In genomic region chr1:17059391-17060128, GRCh38 we compare ENCODE assay signal across 7 cellular contexts. TPM values are rescaled to one million over a fixed set of nuclear protein-coding genes. Genes with fewer than 3 reads are reported as not detected.
DNase-seq lines count a peak whose midpoint lies in the region; ATAC-seq and TF ChIP-seq lines count a peak whose summit lies in the region.

No MANE protein-coding gene starts in this region.

- H3K4me1 ChIP-seq in foreskin keratinocyte = peaks cover 13% of the 10 kb centered on the region

- no peaks in the 10 kb centered on the region for H3K27me3 ChIP-seq in foreskin keratinocyte

- no peaks in the 10 kb centered on the region for H3K36me3 Mint-ChIP-seq in activated CD8-positive, alpha-beta T cell treated with anti-CD3 and anti-CD28 coated beads, Interleukin-2, amount 10 ng/mL, durations not matched to agents 7 days and 5 days (ENCODE audit: low read depth)

- peaks cover 10% of the 10 kb centered on the region for H3K4me1 Mint-ChIP-seq in activated CD8-positive, alpha-beta T cell treated with anti-CD3 and anti-CD28 coated beads, Interleukin-2, amount 10 ng/mL, durations not matched to agents 7 days and 5 days (ENCODE audit: low read depth)

- H3K9me3 Mint-ChIP-seq in activated CD8-positive, alpha-beta T cell treated with anti-CD3 and anti-CD28 coated beads, Interleukin-2, amount 10 ng/mL, durations not matched to agents 7 days and 5 days (ENCODE audit: insufficient read depth) = no peaks in the 10 kb centered on the region

- H3K27ac Mint-ChIP-seq in activated CD8-positive, alpha-beta T cell treated with anti-CD3 and anti-CD28 coated beads, Interleukin-2, amount 10 ng/mL, durations not matched to agents 7 days and 5 days = no peak overlapping the region

- DNase-seq in EH (ENCODE audit: low read depth) (peak; percentile 77), NCI-H69 (lab: John Stamatoyannopoulos, UW) (peak; percentile 67), foreskin keratinocyte (peak; percentile 27 to 52), non-pigmented ciliary epithelial cell (ENCODE audit: low read depth) (peak; percentile 41)
- peak; percentile 61 for DNase-seq in activated CD8-positive, alpha-beta T cell treated with anti-CD3 and anti-CD28 coated beads, Interleukin-2, amount 10 ng/mL, durations not matched to agents 7 days and 5 days

- CTCF ChIA-PET in activated CD8-positive, alpha-beta T cell treated with anti-CD3 and anti-CD28 coated beads, Interleukin-2, amount 10 ng/mL, durations not matched to agents 7 days and 5 days (lab: Charles Lee) = interaction anchor here (4.7 kb wide), 1 partner anchor 16 kb away, joined by 27 read pairs; no protein-coding TSS in a partner anchor

- H3K27me3 Mint-ChIP-seq in activated CD8-positive, alpha-beta T cell treated with anti-CD3 and anti-CD28 coated beads, Interleukin-2, amount 10 ng/mL, durations not matched to agents 7 days and 5 days (ENCODE audit: low read depth) = peaks cover 12% of the 10 kb centered on the region

- no peak overlapping the region for H3K4me3 Mint-ChIP-seq in activated CD8-positive, alpha-beta T cell treated with anti-CD3 and anti-CD28 coated beads, Interleukin-2, amount 10 ng/mL, durations not matched to agents 7 days and 5 days

- ATAC-seq in HG02642 (IDR thresholded peaks at IDR 0.05; ENCODE audit: poor library complexity, unreplicated experiment) = peak; percentile 48
- peak; percentile 92 for ATAC-seq in activated CD8-positive, alpha-beta T cell treated with anti-CD3 and anti-CD28 coated beads, Interleukin-2, amount 10 ng/mL, durations not matched to agents 7 days and 5 days
- ATAC-seq in foreskin keratinocyte = peak; percentile 85
- ATAC-seq in GM21381 (IDR thresholded peaks at IDR 0.05; ENCODE audit: unreplicated experiment) = no peak

- POLR2A ChIA-PET in activated CD8-positive, alpha-beta T cell treated with anti-CD3 and anti-CD28 coated beads, Interleukin-2, amount 10 ng/mL, durations not matched to agents 7 days and 5 days (lab: Charles Lee) = no interaction called here

- peak; percentile 91 for TF ChIP-seq CTCF in foreskin keratinocyte (conservative IDR thresholded peaks at IDR 0.05)

- H3K27ac ChIP-seq in foreskin keratinocyte = no peak overlapping the region

RNA-seq across cellular contexts. Expression of gene SDHB, which starts 5.7 kb away (rescaled TPM):
- total RNA-seq in activated CD8-positive, alpha-beta T cell treated with anti-CD3 and anti-CD28 coated beads, Interleukin-2, amount 10 ng/mL, durations not matched to agents 7 days and 5 days = 100 to 1,000 TPM in 1 of 2 experiments, 10 to 100 TPM in 1; 90.4 to 101 TPM
- 152 and 156 TPM in 2 replicates for total RNA-seq in foreskin keratinocyte
- 162 and 181 TPM in 2 replicates for polyA plus RNA-seq in foreskin keratinocyte

RNA-seq across cellular contexts. Expression of gene ATP13A2, which starts 47.8 kb away (rescaled TPM):
- 10 to 100 TPM; 42.7 to 51.4 TPM for total RNA-seq in activated CD8-positive, alpha-beta T cell treated with anti-CD3 and anti-CD28 coated beads, Interleukin-2, amount 10 ng/mL, durations not matched to agents 7 days and 5 days
- total RNA-seq in foreskin keratinocyte = 74.2 and 77.3 TPM in 2 replicates
- 53.8 and 55.9 TPM in 2 replicates for polyA plus RNA-seq in foreskin keratinocyte

RNA-seq across cellular contexts. Expression of gene PADI2, which starts 59.7 kb away (rescaled TPM):
- total RNA-seq in activated CD8-positive, alpha-beta T cell treated with anti-CD3 and anti-CD28 coated beads, Interleukin-2, amount 10 ng/mL, durations not matched to agents 7 days and 5 days = not detected
- total RNA-seq in foreskin keratinocyte = 0.56 and 0.95 TPM in 2 replicates
- 0.45 TPM in 2 replicates for polyA plus RNA-seq in foreskin keratinocyte
